Comparison of ENCODE assay signal across 8 cellular contexts in the genomic region with DNA sequence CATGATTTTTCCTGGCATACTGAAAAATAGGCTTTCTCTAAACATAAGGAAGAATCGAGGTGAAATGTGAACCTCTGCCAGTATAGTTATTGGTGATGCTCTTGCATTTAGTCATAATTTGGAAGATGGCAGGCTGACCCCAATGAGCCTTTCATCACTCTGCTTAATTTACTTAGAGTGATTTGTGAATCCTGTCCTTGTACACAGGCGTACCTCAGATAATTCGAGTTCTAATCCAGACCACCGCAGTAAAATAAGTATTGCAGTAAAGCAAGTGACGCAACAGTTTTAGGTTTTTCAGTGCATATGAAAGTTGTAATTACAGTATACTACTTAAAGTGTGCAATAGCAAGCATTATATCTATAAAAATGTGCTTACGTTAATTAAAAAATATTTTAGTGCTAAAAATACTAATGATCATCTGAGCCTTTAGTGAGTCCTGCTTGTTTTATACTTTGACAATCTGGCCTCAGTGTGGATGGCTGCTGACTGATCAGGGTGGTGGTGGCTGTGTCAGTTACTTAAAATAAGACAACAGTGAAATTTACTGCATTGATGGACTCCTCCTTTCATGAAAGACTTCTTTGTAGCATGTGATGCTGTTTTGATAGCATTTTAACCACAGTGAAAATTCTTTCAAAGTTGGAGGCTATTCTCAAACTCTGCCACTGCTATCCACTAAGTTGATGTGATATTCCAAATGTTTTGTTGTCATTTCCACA. TPM values are rescaled to one million over a fixed set of nuclear protein-coding genes. Genes with fewer than 3 reads are reported as not detected.
DNase-seq lines count a peak whose midpoint lies in the region; ATAC-seq and TF ChIP-seq lines count a peak whose summit lies in the region.

No MANE protein-coding gene starts in this region.

- H3K27ac ChIP-seq in prostate gland: peak overlapping the region; percentile 98 to 100

- ATAC-seq in omental fat pad (ENCODE audit: low FRiP score): no peak
- no peak for ATAC-seq in HG02973 (IDR thresholded peaks at IDR 0.05; ENCODE audit: unreplicated experiment)

- DNase-seq in SK-N-DZ (ENCODE audit: low spot score) (peak; percentile 25), fibroblast of mammary gland (ENCODE audit: low read depth) (peak; percentile 22), prostate gland (ENCODE audit: low spot score) (no peak), omental fat pad (ENCODE audit: low spot score) (no peak), GDM1 (lab: John Stamatoyannopoulos, UW) (no peak)
- DNase-seq in stimulated activated CD4-positive, alpha-beta T cell treated with anti-CD3 and anti-CD28 coated beads, Interleukin-12 subunit alpha, Interleukin-12 subunit beta, amount 100 ng/mL, for 4 hours: no peak

- WGBS in prostate gland: 48% methylated on average over 6 of the region's 6 CpGs

- TF ChIP-seq POLR2A in prostate gland (IDR thresholded peaks at IDR 0.05): no peak

- no peaks in the 10 kb centered on the region for H3K27me3 ChIP-seq in prostate gland (replicated peaks; ENCODE audit: insufficient read depth)

- H3K9me3 ChIP-seq in prostate gland: no peaks in the 10 kb centered on the region

- no peaks in the 10 kb centered on the region for H3K36me3 ChIP-seq in prostate gland

- TF ChIP-seq CTCF in GM12875 (IDR thresholded peaks at IDR 0.05; ENCODE audit: borderline replicate concordance, insufficient read depth, low read depth, low read length) (no peak), fibroblast of mammary gland (conservative IDR thresholded peaks at IDR 0.05; ENCODE audit: control insufficient read depth, insufficient read depth, low read depth, low read length) (no peak), prostate gland (IDR thresholded peaks at IDR 0.05) (no peak), omental fat pad (IDR thresholded peaks at IDR 0.05) (no peak)

- H3K4me3 ChIP-seq in GM12875 (ENCODE audit: low read depth, low read length) (peak overlapping the region; percentile 78), fibroblast of mammary gland (ENCODE audit: control insufficient read depth, low read depth, low read length) (peak overlapping the region; percentile 86), prostate gland (peak overlapping the region; percentile 75 to 88)

- H3K4me1 ChIP-seq in prostate gland (replicated peaks): no peaks in the 10 kb centered on the region

- intact Hi-C loops in prostate gland (cut with DNase I): no loop called here

RNA-seq across cellular contexts. Expression of gene PKNOX1, which starts 1.7 kb away (rescaled TPM):
- polyA plus RNA-seq in SK-N-DZ (2014; cell fraction: cytosol; rRNA removed): 18.2 and 23.8 TPM in 2 replicates
- polyA plus RNA-seq in SK-N-DZ (2014; cell fraction: nucleus; rRNA removed): 13.2 and 19.1 TPM in 2 replicates
- total RNA-seq in prostate gland: 10 to 100 TPM; 38.0 to 42.4 TPM
- total RNA-seq in omental fat pad: 10 to 100 TPM in 3 of 4 donors, 1 to 10 TPM in 1; 9.2 to 27.7 (median 18.6) TPM

RNA-seq across cellular contexts. Expression of gene ERVH48-1, which starts 50.6 kb away (rescaled TPM):
- not detected in 2 replicates for polyA plus RNA-seq in SK-N-DZ (2014; cell fraction: cytosol; rRNA removed)
- polyA plus RNA-seq in SK-N-DZ (2014; cell fraction: nucleus; rRNA removed): not detected in 2 replicates
- under 1 TPM in 1 of 2 donors, not detected in 1; 0.05 TPM for total RNA-seq in prostate gland
- not detected for total RNA-seq in omental fat pad

Comparison
In these comparisons a context has a peak if more than half of its experiments do, and no peak if none do; other contexts are left out.
1. DNase-seq: peak in SK-N-DZ (single experiment) and fibroblast of mammary gland (single experiment); none in prostate gland (single experiment), omental fat pad (single experiment), GDM1 (single experiment) and stimulated activated CD4-positive, alpha-beta T cell treated with anti-CD3 and anti-CD28 coated beads, Interleukin-12 subunit alpha, Interleukin-12 subunit beta, amount 100 ng/mL, for 4 hours (single experiment).
2. Peak in every context shown above with its lines, with median percentiles within 50 percentile points of each other: H3K4me3 ChIP-seq.